In genomic region chr17:3660311-3660891, GRCh38 we compare ENCODE assay signal across 13 cellular contexts. TPM values are rescaled to one million over a fixed set of nuclear protein-coding genes. Genes with fewer than 3 reads are reported as not detected.
DNase-seq lines count a peak whose midpoint lies in the region; ATAC-seq and TF ChIP-seq lines count a peak whose summit lies in the region.
"Had no signal": no experiment of that assay in that cellular context is flagged by ENCODE, and none has a peak within 500 bp of the region (broad histone marks: within the 10 kb centered on the region; RNA-seq: fewer than 3 reads in every experiment).

No MANE protein-coding gene starts in this region.

- peaks cover 7% of the 10 kb centered on the region for H3K4me1 ChIP-seq in foreskin keratinocyte
- peaks cover 0 to 32% (median 31%) of the 10 kb centered on the region in 4 donors for H3K4me1 ChIP-seq in tibial artery

- CTCF ChIA-PET in activated CD4-positive, alpha-beta memory T cell treated with anti-CD3 and anti-CD28 coated beads for 36 hours (lab: Charles Lee) = interaction anchor here (1.4 kb wide), 1 partner anchor 185 kb away, joined by 3 read pairs; the partner anchor contains the start of gene NCBP3

- H3K27me3 Mint-ChIP-seq in mesothelial cell of epicardium (ENCODE audit: low read depth) = no peaks in the 10 kb centered on the region
- H3K27me3 Mint-ChIP-seq in activated CD4-positive, alpha-beta memory T cell treated with anti-CD3 and anti-CD28 coated beads for 36 hours = no peaks in the 10 kb centered on the region

- POLR2A ChIA-PET in activated CD4-positive, alpha-beta memory T cell treated with anti-CD3 and anti-CD28 coated beads for 36 hours (lab: Charles Lee) = no interaction called here

- peaks cover 11% of the 10 kb centered on the region for H3K4me1 Mint-ChIP-seq in mesothelial cell of epicardium
- H3K4me1 Mint-ChIP-seq in activated CD4-positive, alpha-beta memory T cell treated with anti-CD3 and anti-CD28 coated beads for 36 hours (ENCODE audit: low read depth) = no peaks in the 10 kb centered on the region

- H3K27me3 ChIP-seq in foreskin keratinocyte (no peaks in the 10 kb centered on the region), tibial artery (no peaks in the 10 kb centered on the region)

- H3K36me3 ChIP-seq in SK-N-MC (ENCODE audit: insufficient read depth, low read length) (peaks cover 9% of the 10 kb centered on the region; the same call in 1 of the 2 replicates), tibial artery (peaks cover 21 to 57% (median 32%) of the 10 kb centered on the region in 3 donors)

- H3K27ac ChIP-seq in SK-N-MC = peak overlapping the region; percentile 71
- H3K27ac ChIP-seq in foreskin keratinocyte = peak overlapping the region; percentile 31
- peak overlapping the region; percentile 85 to 89 for H3K27ac ChIP-seq in tibial artery

- H3K36me3 Mint-ChIP-seq in mesothelial cell of epicardium = peaks cover 9% of the 10 kb centered on the region
- H3K36me3 Mint-ChIP-seq in activated CD4-positive, alpha-beta memory T cell treated with anti-CD3 and anti-CD28 coated beads for 36 hours = no peaks in the 10 kb centered on the region
- H3K36me3 Mint-ChIP-seq: CD8-positive, alpha-beta T cell had no signal

- ATAC-seq in foreskin keratinocyte = no peak
- ATAC-seq: CD8-positive, alpha-beta T cell had no signal

- H3K4me3 ChIP-seq in SK-N-MC = 0 out of 2 replicates have a peak overlapping the region, but pooled peaks have one; percentile 27
- no peak overlapping the region for H3K4me3 ChIP-seq in tibial artery

- TF ChIP-seq CTCF in foreskin keratinocyte (conservative IDR thresholded peaks at IDR 0.05) = no peak
- TF ChIP-seq CTCF in mesothelial cell of epicardium (IDR thresholded peaks at IDR 0.05; ENCODE audit: unreplicated experiment) = no peak
- TF ChIP-seq CTCF in tibial artery (IDR thresholded peaks at IDR 0.05) = no peak

- H3K9me3 Mint-ChIP-seq in mesothelial cell of epicardium = no peaks in the 10 kb centered on the region
- no peaks in the 10 kb centered on the region for H3K9me3 Mint-ChIP-seq in activated CD4-positive, alpha-beta memory T cell treated with anti-CD3 and anti-CD28 coated beads for 36 hours
- H3K9me3 Mint-ChIP-seq: CD8-positive, alpha-beta T cell had no signal

- H3K9me3 ChIP-seq in SK-N-MC (ENCODE audit: low read depth, low read length) (no peaks in the 10 kb centered on the region), tibial artery (no peaks in the 10 kb centered on the region)

- H3K9ac ChIP-seq in SK-N-MC (ENCODE audit: insufficient read length) = peak overlapping the region; percentile 29

- no peak for DNase-seq in SK-N-MC (ENCODE audit: low read depth, low spot score)
- no peak for DNase-seq in foreskin keratinocyte
- DNase-seq in mesothelial cell of epicardium (ENCODE audit: low spot score in 2 of 2, unreplicated experiment in 2 of 2) = no peak
- DNase-seq in tibial artery = peak in 1 of 2 donors; percentile 86
- DNase-seq in EL = no peak
- no peak for DNase-seq in activated CD4-positive, alpha-beta memory T cell treated with anti-CD3 and anti-CD28 coated beads for 36 hours
- DNase-seq in OCI-M2 (lab: John Stamatoyannopoulos, UW; ENCODE audit: unreplicated experiment) = no peak
- DNase-seq in AG08395 (ENCODE audit: low spot score) = no peak
- DNase-seq: activated gamma-delta T cell treated with Interleukin-2 at 50 U/mL for 16 hours; CD8-positive, alpha-beta T cell; NCI-H1092; NCI-H69; T-helper 1 cell had no signal

- peak overlapping the region; percentile 25 for H3K27ac Mint-ChIP-seq in mesothelial cell of epicardium
- no peak overlapping the region for H3K27ac Mint-ChIP-seq in activated CD4-positive, alpha-beta memory T cell treated with anti-CD3 and anti-CD28 coated beads for 36 hours
- H3K27ac Mint-ChIP-seq: CD8-positive, alpha-beta T cell had no signal

- intact Hi-C loops in tibial artery (cut with DNase I; ENCODE audit: low total_unique reads) = loop anchor here (10.0 kb wide), 1 partner anchor 946 kb away; the partner anchor contains the start of gene CLUH
- intact Hi-C loops in activated CD4-positive, alpha-beta memory T cell treated with anti-CD3 and anti-CD28 coated beads for 36 hours (cut with micrococcal nuclease) = no loop called here

- H3K4me3 Mint-ChIP-seq in mesothelial cell of epicardium = no peak overlapping the region
- H3K4me3 Mint-ChIP-seq in activated CD4-positive, alpha-beta memory T cell treated with anti-CD3 and anti-CD28 coated beads for 36 hours = no peak overlapping the region
- H3K4me3 Mint-ChIP-seq: CD8-positive, alpha-beta T cell had no signal

RNA-seq across cellular contexts. Expression of gene TAX1BP3, which starts 8.0 kb away (rescaled TPM):
- 203 and 220 TPM in 2 replicates for total RNA-seq in foreskin keratinocyte
- polyA plus RNA-seq in foreskin keratinocyte = 350 and 356 TPM in 2 replicates
- total RNA-seq in mesothelial cell of epicardium = 133 to 136 TPM (median 135 TPM) in 3 replicates
- total RNA-seq in activated CD4-positive, alpha-beta memory T cell treated with anti-CD3 and anti-CD28 coated beads for 36 hours = 10 to 100 TPM; 23.7 to 24.5 TPM

RNA-seq across cellular contexts. Expression of gene EMC6, which starts 8.2 kb away (rescaled TPM):
- total RNA-seq in foreskin keratinocyte (40.9 and 52.3 TPM in 2 replicates), mesothelial cell of epicardium (33.1 to 36.5 TPM (median 33.6 TPM) in 3 replicates)
- polyA plus RNA-seq in foreskin keratinocyte = 94.8 and 99.0 TPM in 2 replicates
- 10 to 100 TPM; 49.3 to 55.4 TPM for total RNA-seq in activated CD4-positive, alpha-beta memory T cell treated with anti-CD3 and anti-CD28 coated beads for 36 hours

RNA-seq across cellular contexts. Expression of gene CTNS, which starts 23.8 kb away (rescaled TPM):
- total RNA-seq in foreskin keratinocyte (11.8 and 14.3 TPM in 2 replicates), mesothelial cell of epicardium (11.1 to 13.4 TPM (median 12.0 TPM) in 3 replicates)
- 11.4 and 12.3 TPM in 2 replicates for polyA plus RNA-seq in foreskin keratinocyte
- 10 to 100 TPM; 17.7 to 19.8 TPM for total RNA-seq in activated CD4-positive, alpha-beta memory T cell treated with anti-CD3 and anti-CD28 coated beads for 36 hours

RNA-seq across cellular contexts. Expression of gene SHPK, which starts 24.4 kb away (rescaled TPM):
- total RNA-seq in foreskin keratinocyte (12.5 and 15.3 TPM in 2 replicates), mesothelial cell of epicardium (17.6 to 19.3 TPM (median 18.9 TPM) in 3 replicates)
- 6.4 and 8.6 TPM in 2 replicates for polyA plus RNA-seq in foreskin keratinocyte
- total RNA-seq in activated CD4-positive, alpha-beta memory T cell treated with anti-CD3 and anti-CD28 coated beads for 36 hours = 10 to 100 TPM; 12.3 to 12.4 TPM

RNA-seq across cellular contexts. Expression of gene P2RX5, which starts 35.6 kb away (rescaled TPM):
- total RNA-seq in foreskin keratinocyte (0.14 and 0.82 TPM in 2 replicates), mesothelial cell of epicardium (0.18 to 0.66 TPM (median 0.24 TPM) in 3 replicates)
- 0.49 and 0.88 TPM in 2 replicates for polyA plus RNA-seq in foreskin keratinocyte
- total RNA-seq in activated CD4-positive, alpha-beta memory T cell treated with anti-CD3 and anti-CD28 coated beads for 36 hours = 10 to 100 TPM; 37.6 to 43.2 TPM

Comparison
In these comparisons a context has a peak if more than half of its experiments do, and no peak if none do; other contexts are left out.
1. H3K27ac ChIP-seq: peak in every context shown above with its lines; median percentile 87 in tibial artery; 71 in SK-N-MC; 31 in foreskin keratinocyte.